In the genomic region with DNA sequence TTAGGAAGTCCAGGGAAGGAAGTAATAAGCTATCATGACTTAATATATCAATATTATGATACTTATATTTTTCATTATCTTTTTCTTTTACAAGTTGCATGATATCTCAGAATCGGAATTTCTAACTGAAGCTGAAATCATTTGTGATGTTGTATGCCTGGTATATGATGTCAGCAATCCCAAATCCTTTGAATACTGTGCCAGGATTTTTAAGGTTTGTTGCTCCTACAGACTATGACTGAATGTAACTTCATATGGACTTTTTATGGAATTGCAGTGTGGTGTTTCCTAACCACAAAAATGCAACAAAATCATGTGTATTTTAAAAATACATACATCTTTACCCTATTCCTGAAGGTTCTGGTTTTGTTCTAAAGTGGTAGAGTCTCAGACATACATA, we compare ENCODE assay signal across 22 cellular contexts. TPM values are rescaled to one million over a fixed set of nuclear protein-coding genes. Genes with fewer than 3 reads are reported as not detected.
"Had no signal": no experiment of that assay in that cellular context is flagged by ENCODE, and none has a peak within 500 bp of the region (broad histone marks: within the 10 kb centered on the region; RNA-seq: fewer than 3 reads in every experiment).

No MANE protein-coding gene starts in this region.

- H3K9me3 ChIP-seq: ascending aorta, esophagus squamous epithelium, gastroesophageal sphincter, mucosa of descending colon, pancreas had no signal

- H3K27me3 ChIP-seq: ascending aorta, cardiac muscle cell, esophagus squamous epithelium, gastroesophageal sphincter, pancreas had no signal

- ATAC-seq: gastroesophageal sphincter; left lobe of liver; mucosa of descending colon; naive thymus-derived CD4-positive, alpha-beta T cell; stimulated activated effector memory CD8-positive, alpha-beta T cell treated with anti-CD3 and anti-CD28 coated beads, Interleukin-12 subunit alpha, Interleukin-12 subunit beta, amount 100 ng/mL, for 72 hours had no signal

- H3K27me3 Mint-ChIP-seq: activated naive CD8-positive, alpha-beta T cell treated with anti-CD3 and anti-CD28 coated beads, Interleukin-2, amount 10 ng/mL, durations not matched to agents 7 days and 5 days; naive thymus-derived CD4-positive, alpha-beta T cell had no signal

- H3K4me1 ChIP-seq: ascending aorta, esophagus squamous epithelium, gastroesophageal sphincter had no signal

- DNase-seq: activated CD4-positive, alpha-beta T cell treated with anti-CD3 and anti-CD28 coated beads, Interleukin-2, amount 50 U/mL, for 1 hour; activated CD8-positive, alpha-beta memory T cell treated with anti-CD3 and anti-CD28 coated beads for 24 hours; activated naive CD4-positive, alpha-beta T cell; activated naive CD8-positive, alpha-beta T cell treated with anti-CD3 and anti-CD28 coated beads, Interleukin-2, amount 10 ng/mL, durations not matched to agents 7 days and 5 days; esophagus squamous epithelium; mucosa of descending colon; naive thymus-derived CD4-positive, alpha-beta T cell; pancreas; stimulated activated CD4-positive, alpha-beta T cell treated with anti-CD3 and anti-CD28 coated beads, Interleukin-12 subunit alpha, Interleukin-12 subunit beta, amount 100 ng/mL, for 4 hours; stimulated activated CD4-positive, alpha-beta T cell treated with anti-CD3 and anti-CD28 coated beads, Interleukin-2, amount 100 ng/mL, for 24 hours; T-helper 9 cell had no signal

- H3K27ac Mint-ChIP-seq: activated naive CD8-positive, alpha-beta T cell treated with anti-CD3 and anti-CD28 coated beads, Interleukin-2, amount 10 ng/mL, durations not matched to agents 7 days and 5 days; activated T-helper 1 cell treated with anti-CD3 and anti-CD28 coated beads, Interleukin-12 subunit alpha, Interleukin-12 subunit beta, Interleukin-2, Interleukin-4 antibody, amounts not matched to agents 30 ng/mL and 10 ng/mL and 1 ng/mL, durations not matched to agents 14 hours and 24 hours and 36 hours; naive thymus-derived CD4-positive, alpha-beta T cell; stimulated activated effector memory CD8-positive, alpha-beta T cell treated with anti-CD3 and anti-CD28 coated beads, Interleukin-12 subunit alpha, Interleukin-12 subunit beta, amount 100 ng/mL, for 72 hours had no signal

- H3K27ac ChIP-seq: ascending aorta, cardiac muscle cell, esophagus squamous epithelium, gastroesophageal sphincter, pancreas had no signal

- H3K9me3 Mint-ChIP-seq: activated naive CD8-positive, alpha-beta T cell treated with anti-CD3 and anti-CD28 coated beads, Interleukin-2, amount 10 ng/mL, durations not matched to agents 7 days and 5 days; activated T-helper 1 cell treated with anti-CD3 and anti-CD28 coated beads, Interleukin-12 subunit alpha, Interleukin-12 subunit beta, Interleukin-2, Interleukin-4 antibody, amounts not matched to agents 30 ng/mL and 10 ng/mL and 1 ng/mL, durations not matched to agents 14 hours and 24 hours and 36 hours; stimulated activated effector memory CD8-positive, alpha-beta T cell treated with anti-CD3 and anti-CD28 coated beads, Interleukin-12 subunit alpha, Interleukin-12 subunit beta, amount 100 ng/mL, for 72 hours had no signal

- H3K4me1 Mint-ChIP-seq: stimulated activated effector memory CD8-positive, alpha-beta T cell treated with anti-CD3 and anti-CD28 coated beads, Interleukin-12 subunit alpha, Interleukin-12 subunit beta, amount 100 ng/mL, for 72 hours had no signal

- FAIRE-seq: colon, endothelial cell of umbilical vein, keratinocyte had no signal

- H3K4me3 Mint-ChIP-seq: activated naive CD8-positive, alpha-beta T cell treated with anti-CD3 and anti-CD28 coated beads, Interleukin-2, amount 10 ng/mL, durations not matched to agents 7 days and 5 days; activated T-helper 1 cell treated with anti-CD3 and anti-CD28 coated beads, Interleukin-12 subunit alpha, Interleukin-12 subunit beta, Interleukin-2, Interleukin-4 antibody, amounts not matched to agents 30 ng/mL and 10 ng/mL and 1 ng/mL, durations not matched to agents 14 hours and 24 hours and 36 hours; naive thymus-derived CD4-positive, alpha-beta T cell; stimulated activated effector memory CD8-positive, alpha-beta T cell treated with anti-CD3 and anti-CD28 coated beads, Interleukin-12 subunit alpha, Interleukin-12 subunit beta, amount 100 ng/mL, for 72 hours had no signal

- H3K4me3 ChIP-seq: ascending aorta, cardiac muscle cell, esophagus squamous epithelium, gastroesophageal sphincter, mucosa of descending colon, pancreas had no signal

RNA-seq across cellular contexts. Expression of gene RHBDL3, which starts 58.8 kb away (rescaled TPM):
- total RNA-seq: ascending aorta, lung microvascular endothelial cell, renal cortical epithelial cell had no signal
- polyA plus RNA-seq: cardiac muscle cell; keratinocyte; naive thymus-derived CD4-positive, alpha-beta T cell had no signal
